In genomic region chr10:107413971-107414370, GRCh38 we compare ENCODE assay signal across 8 cellular contexts.
"Had no signal": no experiment of that assay in that cellular context is flagged by ENCODE, and none has a peak within 500 bp of the region (broad histone marks: within the 10 kb centered on the region; RNA-seq: fewer than 3 reads in every experiment).

No MANE protein-coding gene starts in this region.

- H3K27ac ChIP-seq: HL-60, KMS-11 had no signal

- DNase-seq: IMR-90, KBM-7, KG1 had no signal

- H3K9ac ChIP-seq: KMS-11 had no signal

- ATAC-seq: HepG2, K562 had no signal

- FAIRE-seq: HepG2, HTR-8/SVneo, K562 had no signal

- H3K4me3 ChIP-seq: K562 had no signal

- H3K4me2 ChIP-seq: KMS-11 had no signal
